Comparison of ENCODE assay signal across 23 cellular contexts in the genomic region with DNA sequence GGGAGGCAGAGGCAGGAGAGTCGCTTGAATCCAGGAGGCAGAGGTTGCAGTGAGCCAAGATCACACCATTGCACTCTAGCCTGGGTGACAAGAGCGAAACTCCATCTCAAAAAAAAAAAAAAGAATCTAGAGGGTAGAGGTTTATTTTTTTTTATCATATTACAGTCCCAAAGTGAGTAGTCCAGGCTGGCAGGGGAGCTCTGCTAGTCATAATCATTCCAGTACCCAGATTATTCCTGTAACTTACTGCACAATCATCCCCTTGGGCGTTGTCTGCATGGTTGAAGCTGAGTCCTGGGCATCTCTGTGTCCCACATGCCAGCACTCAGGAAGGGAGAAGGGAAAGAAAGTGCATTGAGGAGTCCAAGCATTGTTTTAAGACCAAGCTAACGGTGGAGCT. TPM values are rescaled to one million over a fixed set of nuclear protein-coding genes. Genes with fewer than 3 reads are reported as not detected.
DNase-seq lines count a peak whose midpoint lies in the region; ATAC-seq and TF ChIP-seq lines count a peak whose summit lies in the region.
"Had no signal": no experiment of that assay in that cellular context is flagged by ENCODE, and none has a peak within 500 bp of the region (broad histone marks: within the 10 kb centered on the region; RNA-seq: fewer than 3 reads in every experiment).

No MANE protein-coding gene starts in this region.

- H3K4me1 Mint-ChIP-seq in activated naive CD8-positive, alpha-beta T cell treated with anti-CD3 and anti-CD28 coated beads for 36 hours: no peaks in the 10 kb centered on the region
- peaks cover 4% of the 10 kb centered on the region for H3K4me1 Mint-ChIP-seq in activated naive CD8-positive, alpha-beta T cell treated with anti-CD3 and anti-CD28 coated beads, Interleukin-2, amount 50 U/mL, for 24 hours
- H3K4me1 Mint-ChIP-seq in nephron progenitor cell: peaks cover 5% of the 10 kb centered on the region
- H3K4me1 Mint-ChIP-seq: IgD-negative memory B cell had no signal

- H3K9me3 ChIP-seq in RWPE2 (ENCODE audit: severe bottlenecking): no peaks in the 10 kb centered on the region
- H3K9me3 ChIP-seq: Peyer's patch, SJSA1 had no signal

- H3K27me3 Mint-ChIP-seq in activated naive CD8-positive, alpha-beta T cell treated with anti-CD3 and anti-CD28 coated beads for 36 hours: no peaks in the 10 kb centered on the region
- no peaks in the 10 kb centered on the region for H3K27me3 Mint-ChIP-seq in activated naive CD8-positive, alpha-beta T cell treated with anti-CD3 and anti-CD28 coated beads, Interleukin-2, amount 50 U/mL, for 24 hours
- peaks cover 5% of the 10 kb centered on the region for H3K27me3 Mint-ChIP-seq in nephron progenitor cell (ENCODE audit: low read depth, poor library complexity)
- H3K27me3 Mint-ChIP-seq: IgD-negative memory B cell had no signal

- no peak overlapping the region for H3K4me3 Mint-ChIP-seq in activated naive CD8-positive, alpha-beta T cell treated with anti-CD3 and anti-CD28 coated beads for 36 hours
- no peak overlapping the region for H3K4me3 Mint-ChIP-seq in activated naive CD8-positive, alpha-beta T cell treated with anti-CD3 and anti-CD28 coated beads, Interleukin-2, amount 50 U/mL, for 24 hours
- no peak overlapping the region for H3K4me3 Mint-ChIP-seq in nephron progenitor cell
- H3K4me3 Mint-ChIP-seq: IgD-negative memory B cell had no signal

- peaks cover 14% of the 10 kb centered on the region for H3K36me3 ChIP-seq in RWPE2 (ENCODE audit: low read depth)
- H3K36me3 ChIP-seq: SJSA1 had no signal

- no peak for ATAC-seq in activated naive CD8-positive, alpha-beta T cell treated with anti-CD3 and anti-CD28 coated beads, Interleukin-2, amount 50 U/mL, for 24 hours
- no peak for ATAC-seq in RWPE2 (ENCODE audit: low read depth)
- no peak for ATAC-seq in HG03521 (IDR thresholded peaks at IDR 0.05; ENCODE audit: unreplicated experiment)
- ATAC-seq: HCT116, Right ventricle myocardium inferior had no signal

- no peak overlapping the region for H3K27ac ChIP-seq in RWPE2 (ENCODE audit: poor library complexity, severe bottlenecking)
- H3K27ac ChIP-seq: Peyer's patch, SJSA1 had no signal

- H3K9me3 Mint-ChIP-seq in activated naive CD8-positive, alpha-beta T cell treated with anti-CD3 and anti-CD28 coated beads for 36 hours: no peaks in the 10 kb centered on the region
- no peaks in the 10 kb centered on the region for H3K9me3 Mint-ChIP-seq in activated naive CD8-positive, alpha-beta T cell treated with anti-CD3 and anti-CD28 coated beads, Interleukin-2, amount 50 U/mL, for 24 hours
- no peaks in the 10 kb centered on the region for H3K9me3 Mint-ChIP-seq in nephron progenitor cell
- H3K9me3 Mint-ChIP-seq: IgD-negative memory B cell had no signal

- H3K4me1 ChIP-seq in RWPE2 (ENCODE audit: insufficient read depth, poor library complexity, severe bottlenecking): no peaks in the 10 kb centered on the region
- H3K4me1 ChIP-seq: Peyer's patch had no signal

- no peak overlapping the region for H3K4me3 ChIP-seq in RWPE2 (ENCODE audit: severe bottlenecking)
- H3K4me3 ChIP-seq: Peyer's patch, SJSA1 had no signal

- no peaks in the 10 kb centered on the region for H3K27me3 ChIP-seq in RWPE2 (ENCODE audit: insufficient read depth, poor library complexity, severe bottlenecking)
- H3K27me3 ChIP-seq: Peyer's patch, SJSA1 had no signal

- H3K27ac Mint-ChIP-seq in activated naive CD8-positive, alpha-beta T cell treated with anti-CD3 and anti-CD28 coated beads for 36 hours: peak overlapping the region; percentile 29
- no peak overlapping the region for H3K27ac Mint-ChIP-seq in activated naive CD8-positive, alpha-beta T cell treated with anti-CD3 and anti-CD28 coated beads, Interleukin-2, amount 50 U/mL, for 24 hours
- peak overlapping the region; percentile 45 for H3K27ac Mint-ChIP-seq in nephron progenitor cell

- H3K36me3 Mint-ChIP-seq in activated naive CD8-positive, alpha-beta T cell treated with anti-CD3 and anti-CD28 coated beads for 36 hours: peaks cover 10% of the 10 kb centered on the region
- peaks cover 2% of the 10 kb centered on the region for H3K36me3 Mint-ChIP-seq in activated naive CD8-positive, alpha-beta T cell treated with anti-CD3 and anti-CD28 coated beads, Interleukin-2, amount 50 U/mL, for 24 hours (ENCODE audit: low read depth)
- peaks cover 26% of the 10 kb centered on the region for H3K36me3 Mint-ChIP-seq in nephron progenitor cell (ENCODE audit: low read depth)

- no peak for DNase-seq in activated naive CD8-positive, alpha-beta T cell treated with anti-CD3 and anti-CD28 coated beads for 36 hours
- DNase-seq in activated naive CD8-positive, alpha-beta T cell treated with anti-CD3 and anti-CD28 coated beads, Interleukin-2, amount 50 U/mL, for 24 hours: no peak
- DNase-seq in RWPE2 (ENCODE audit: low spot score): peak; percentile 18
- no peak for DNase-seq in nephron progenitor cell
- no peak for DNase-seq in GDM1 (lab: John Stamatoyannopoulos, UW)
- no peak for DNase-seq in NCI-H345 treated with DMSO at 0.1 percent for 48 hours (lab: John Stamatoyannopoulos, UW; ENCODE audit: unreplicated experiment)
- DNase-seq: ACHN, C1 segment of cervical spinal cord, DMS53, GF-D8, NCI-H1105, NCI-H146, NCI-H2029, NCI-H2171, NCI-H345, NCI-H524 treated with DMSO at 0.1 percent for 48 hours, NCI-H82, Peyer's patch had no signal

- TF ChIP-seq CTCF in RWPE2 (IDR thresholded peaks at IDR 0.05; ENCODE audit: poor library complexity, severe bottlenecking): no peak
- TF ChIP-seq CTCF in nephron progenitor cell (IDR thresholded peaks at IDR 0.05): no peak

RNA-seq across cellular contexts. Expression of a gene that starts 8.5 kb away (rescaled TPM):
- 1 to 10 TPM; 7.9 to 10.0 TPM for total RNA-seq in activated naive CD8-positive, alpha-beta T cell treated with anti-CD3 and anti-CD28 coated beads for 36 hours

RNA-seq across cellular contexts. Expression of a gene that starts 10.0 kb away (rescaled TPM):
- total RNA-seq in activated naive CD8-positive, alpha-beta T cell treated with anti-CD3 and anti-CD28 coated beads for 36 hours: 1 to 10 TPM; 8.0 to 8.6 TPM

RNA-seq across cellular contexts. Expression of a gene that starts 25.3 kb away (rescaled TPM):
- total RNA-seq in activated naive CD8-positive, alpha-beta T cell treated with anti-CD3 and anti-CD28 coated beads for 36 hours: under 1 TPM; 0.36 to 0.60 TPM

RNA-seq across cellular contexts. Expression of a gene that starts 39.5 kb away (rescaled TPM):
- 1 to 10 TPM; 1.2 to 1.8 TPM for total RNA-seq in activated naive CD8-positive, alpha-beta T cell treated with anti-CD3 and anti-CD28 coated beads for 36 hours

RNA-seq across cellular contexts. Expression of a gene that starts 44.5 kb away (rescaled TPM):
- 10 to 100 TPM; 44.7 to 46.7 TPM for total RNA-seq in activated naive CD8-positive, alpha-beta T cell treated with anti-CD3 and anti-CD28 coated beads for 36 hours
